In genomic region chr14:99518441-99519346, GRCh38 we compare ENCODE assay signal across 2 cellular contexts.
TF ChIP-seq lines count a peak whose summit lies in the region.

No MANE protein-coding gene starts in this region.

TF ChIP-seq in A549, 52 proteins besides CTCF, POLR2A, EP300 and RAD21:
- TF ChIP-seq MAZ (IDR thresholded peaks at IDR 0.05; ENCODE audit: borderline replicate concordance, low read depth, low read length) (no peak), FOXS1 (CRISPR knock-in tag; IDR thresholded peaks at IDR 0.05) (no peak), MAX (IDR thresholded peaks at IDR 0.05) (peak; percentile 48), PBX3 (IDR thresholded peaks at IDR 0.05) (no peak), SMC3 (IDR thresholded peaks at IDR 0.05) (peak; percentile 93)

TF ChIP-seq in H1, 55 proteins besides CTCF, POLR2A, EP300 and RAD21:
- TF ChIP-seq RBBP5 (IDR thresholded peaks at IDR 0.05; ENCODE audit: borderline replicate concordance, low read depth, low read length) (no peak), KDM5A (IDR thresholded peaks at IDR 0.05; ENCODE audit: low read length) (no peak), POLR2AphosphoS5 (IDR thresholded peaks at IDR 0.05; ENCODE audit: low read depth, low read length) (no peak), CBX8 (IDR thresholded peaks at IDR 0.05; ENCODE audit: borderline replicate concordance, low read depth, low read length) (no peak), CHD7 (IDR thresholded peaks at IDR 0.05; ENCODE audit: insufficient replicate concordance, low read length) (no peak), JUND (IDR thresholded peaks at IDR 0.05; ENCODE audit: low read length) (0 out of 2 replicates have a peak, but pooled peaks have one; percentile 10), SRF (IDR thresholded peaks at IDR 0.05; ENCODE audit: low read depth, low read length) (no peak), PHF8 (conservative IDR thresholded peaks at IDR 0.05; ENCODE audit: low read depth, low read length) (no peak), GABPA (IDR thresholded peaks at IDR 0.05; ENCODE audit: borderline replicate concordance, insufficient read depth, low read length) (peak; percentile 70; the same call in 1 of the 2 replicates), CREB1 (IDR thresholded peaks at IDR 0.05) (0 out of 2 replicates have a peak, but pooled peaks have one; percentile 18), CTBP2 (IDR thresholded peaks at IDR 0.05; ENCODE audit: borderline replicate concordance, insufficient read depth, insufficient read length, low read length) (no peak), KDM4A (IDR thresholded peaks at IDR 0.05; ENCODE audit: low read depth, low read length, severe bottlenecking) (no peak), TEAD4 (IDR thresholded peaks at IDR 0.05; ENCODE audit: low read depth, low read length) (no peak), SIRT6 (IDR thresholded peaks at IDR 0.05; ENCODE audit: low read length) (no peak), SAP30 (IDR thresholded peaks at IDR 0.05; ENCODE audit: insufficient read depth, insufficient replicate concordance, low read length) (no peak), KDM1A (IDR thresholded peaks at IDR 0.05; ENCODE audit: borderline replicate concordance, low read length) (no peak), SP4 (IDR thresholded peaks at IDR 0.05; ENCODE audit: low read length) (no peak), SUZ12 (IDR thresholded peaks at IDR 0.05; ENCODE audit: low read length) (no peak), BACH1 (IDR thresholded peaks at IDR 0.05; ENCODE audit: low read length) (no peak), BCL11A (IDR thresholded peaks at IDR 0.05; ENCODE audit: low read depth in 2 of 2, low read length in 2 of 2) (no peak), SIN3A (conservative IDR thresholded peaks at IDR 0.05 in 1 of 2, IDR thresholded peaks at IDR 0.05 in 1 of 2; ENCODE audit: low read depth in 1 of 2, low read length in 2 of 2) (0 out of 4 replicates have a peak, but pooled peaks of 1 of the 2 experiments have one; percentile 36), YY1 (IDR thresholded peaks at IDR 0.05; ENCODE audit: low read depth, low read length) (peak; percentile 77), CHD2 (IDR thresholded peaks at IDR 0.05; ENCODE audit: low read length) (no peak), NRF1 (IDR thresholded peaks at IDR 0.05; ENCODE audit: low read depth, low read length) (no peak), CHD1 (IDR thresholded peaks at IDR 0.05; ENCODE audit: low read depth, low read length) (no peak), CBX5 (IDR thresholded peaks at IDR 0.05; ENCODE audit: low read depth, low read length) (no peak), POU5F1 (IDR thresholded peaks at IDR 0.05; ENCODE audit: low read depth, low read length) (no peak), MAX (IDR thresholded peaks at IDR 0.05) (peak; percentile 77; the same call in 1 of the 2 replicates)
